In genomic region chr13:43472344-43472743, GRCh38 we compare ENCODE assay signal across 21 cellular contexts.
DNase-seq lines count a peak whose midpoint lies in the region; ATAC-seq, FAIRE-seq and TF ChIP-seq lines count a peak whose summit lies in the region.
"Had no signal": no experiment of that assay in that cellular context is flagged by ENCODE, and none has a peak within 500 bp of the region (broad histone marks: within the 10 kb centered on the region; RNA-seq: fewer than 3 reads in every experiment).

No MANE protein-coding gene starts in this region.

- ATAC-seq in left ventricle myocardium superior, result peak; percentile 62
- ATAC-seq: activated T-cell treated with anti-CD3 and anti-CD28 coated beads, Interleukin-2, amount 50 U/mL, for 4 hours; CD8-positive, alpha-beta T cell; foreskin keratinocyte; HCT116; right lobe of liver had no signal

- intact Hi-C loops in left ventricle myocardium superior (cut with micrococcal nuclease), result no loop called here
- intact Hi-C loops in sigmoid colon (cut with DNase I), result no loop called here

- peak overlapping the region in 3 of 4 donors; percentile 17 to 59 (median 46) for H3K27ac ChIP-seq in sigmoid colon
- H3K27ac ChIP-seq in Peyer's patch, result no peak overlapping the region
- H3K27ac ChIP-seq: foreskin keratinocyte, right lobe of liver, testis had no signal

- no peak for FAIRE-seq in GM12891 (lab: Jason Lieb, UNC)

- TF ChIP-seq EP300 in sigmoid colon (IDR thresholded peaks at IDR 0.05), result no peak

- H3K36me3 ChIP-seq in sigmoid colon (no peaks in the 10 kb centered on the region), Peyer's patch (no peaks in the 10 kb centered on the region)
- H3K36me3 ChIP-seq: right lobe of liver had no signal

- DNase-seq in DMS 273 (lab: John Stamatoyannopoulos, UW; ENCODE audit: unreplicated experiment) (peak; percentile 58), SK-MEL-5 (ENCODE audit: low read depth, low spot score) (peak; percentile 21), left ventricle myocardium superior (no peak), sigmoid colon (no peak), Peyer's patch (no peak), NCI-H748 (lab: John Stamatoyannopoulos, UW; ENCODE audit: unreplicated experiment) (no peak), GM12891 (ENCODE audit: insufficient read length, low spot score) (no peak)
- no peak for DNase-seq in activated CD8-positive, alpha-beta memory T cell treated with anti-CD3 and anti-CD28 coated beads for 24 hours
- DNase-seq: activated CD4-positive, CD25-positive, alpha-beta regulatory T cell treated with anti-CD3 and anti-CD28 coated beads, Interleukin-2, amount 50 U/mL, for 72 hours; activated naive CD4-positive, alpha-beta T cell treated with anti-CD3 and anti-CD28 coated beads for 36 hours; activated T-cell treated with anti-CD3 and anti-CD28 coated beads, Interleukin-2, amount 50 U/mL, for 4 hours; CD8-positive, alpha-beta T cell; DMS79; foreskin keratinocyte; islet precursor cell; naive B cell; NCI-H526; right lobe of liver; testis had no signal

- TF ChIP-seq POLR2A in sigmoid colon (IDR thresholded peaks at IDR 0.05) (no peak), Peyer's patch (IDR thresholded peaks at IDR 0.05) (no peak), GM12891 (IDR thresholded peaks at IDR 0.05; ENCODE audit: low read depth, low read length) (no peak)

- no peaks in the 10 kb centered on the region for H3K27me3 ChIP-seq in sigmoid colon
- H3K27me3 ChIP-seq in Peyer's patch, result no peaks in the 10 kb centered on the region
- H3K27me3 ChIP-seq: foreskin keratinocyte, right lobe of liver, testis had no signal

- in situ Hi-C loops in SK-MEL-5 (cut with HindIII; ENCODE audit: low pct_unique_long_range_greater_than_20kb, low sequenced_read_pairs), result no loop called here

- WGBS in sigmoid colon, 2 donors, result 13 to 24% methylated on average over 5 of the region's 5 CpGs

- H3K4me1 ChIP-seq in sigmoid colon, result peaks cover 0 to 27% (median 15%) of the 10 kb centered on the region in 4 donors
- H3K4me1 ChIP-seq in Peyer's patch, result no peaks in the 10 kb centered on the region
- H3K4me1 ChIP-seq: foreskin keratinocyte, right lobe of liver, testis had no signal

- H3K4me3 ChIP-seq in sigmoid colon (peak overlapping the region in 1 of 4 donors; percentile 6), Peyer's patch (no peak overlapping the region)
- H3K4me3 ChIP-seq: lung, right lobe of liver, testis had no signal

- no peaks in the 10 kb centered on the region for H3K9me3 ChIP-seq in sigmoid colon
- no peaks in the 10 kb centered on the region for H3K9me3 ChIP-seq in Peyer's patch
- H3K9me3 ChIP-seq: right lobe of liver, testis had no signal

- TF ChIP-seq CTCF in sigmoid colon (IDR thresholded peaks at IDR 0.05) (no peak), Peyer's patch (IDR thresholded peaks at IDR 0.05) (no peak)

TF ChIP-seq in GM12891, 5 proteins besides CTCF, POLR2A, EP300 and RAD21:
- TF ChIP-seq POU2F2 (IDR thresholded peaks at IDR 0.05; ENCODE audit: low read depth, low read length) (no peak), SPI1 (IDR thresholded peaks at IDR 0.05; ENCODE audit: low read depth, low read length) (no peak), TAF1 (IDR thresholded peaks at IDR 0.05; ENCODE audit: low read depth, low read length) (no peak), PAX5 (IDR thresholded peaks at IDR 0.05; ENCODE audit: insufficient read depth, low read length, severe bottlenecking) (no peak), POLR2AphosphoS5 (IDR thresholded peaks at IDR 0.05; ENCODE audit: low read depth, low read length) (no peak)

Comparison
In these comparisons a context has a peak if more than half of its experiments do, and no peak if none do; other contexts are left out.
1. DNase-seq: peak in DMS 273 (single experiment) and SK-MEL-5 (single experiment); none in left ventricle myocardium superior (single experiment), sigmoid colon (single experiment), Peyer's patch (0 of 3), NCI-H748 (single experiment), activated CD8-positive, alpha-beta memory T cell treated with anti-CD3 and anti-CD28 coated beads for 24 hours (single experiment) and GM12891 (single experiment).
2. H3K27ac ChIP-seq: peak in sigmoid colon (3 of 4); none in Peyer's patch (0 of 4).